Comparison of ENCODE assay signal across 8 cellular contexts in genomic region chr9:125200216-125201047, GRCh38. TPM values are rescaled to one million over a fixed set of nuclear protein-coding genes. Genes with fewer than 3 reads are reported as not detected.
DNase-seq lines count a peak whose midpoint lies in the region; ATAC-seq and TF ChIP-seq lines count a peak whose summit lies in the region.

A gene with protein sequence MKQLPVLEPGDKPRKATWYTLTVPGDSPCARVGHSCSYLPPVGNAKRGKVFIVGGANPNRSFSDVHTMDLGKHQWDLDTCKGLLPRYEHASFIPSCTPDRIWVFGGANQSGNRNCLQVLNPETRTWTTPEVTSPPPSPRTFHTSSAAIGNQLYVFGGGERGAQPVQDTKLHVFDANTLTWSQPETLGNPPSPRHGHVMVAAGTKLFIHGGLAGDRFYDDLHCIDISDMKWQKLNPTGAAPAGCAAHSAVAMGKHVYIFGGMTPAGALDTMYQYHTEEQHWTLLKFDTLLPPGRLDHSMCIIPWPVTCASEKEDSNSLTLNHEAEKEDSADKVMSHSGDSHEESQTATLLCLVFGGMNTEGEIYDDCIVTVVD (plus strand): TSS chr9:125200542. CDS start chr9:125203014, 2,472 bp downstream.

- no peaks in the 10 kb centered on the region for H3K36me3 ChIP-seq in endocrine pancreas (ENCODE audit: control insufficient read depth, insufficient read depth, low read length)

- TF ChIP-seq CTCF in GM20000 (IDR thresholded peaks at IDR 0.05; ENCODE audit: extremely low read depth, missing control alignments) = no peak

- peak within 1 kb of the TSS; percentile 92 for H3K27ac Mint-ChIP-seq in activated CD8-positive, alpha-beta memory T cell treated with anti-CD3 and anti-CD28 coated beads, Interleukin-2, amount 10 ng/mL, durations not matched to agents 7 days and 5 days

- no peaks in the 10 kb centered on the region for H3K9me3 ChIP-seq in endocrine pancreas (ENCODE audit: control insufficient read depth, low read length)

- no peaks in the 10 kb centered on the region for H3K4me1 ChIP-seq in endocrine pancreas (ENCODE audit: control insufficient read depth, insufficient read depth, low read length)

- no peaks in the 10 kb centered on the region for H3K27me3 ChIP-seq in endocrine pancreas (ENCODE audit: control insufficient read depth, insufficient read depth, low read length)

- peak; percentile 92 for DNase-seq in COLO668 (lab: John Stamatoyannopoulos, UW; ENCODE audit: unreplicated experiment)
- DNase-seq in GM20000 (ENCODE audit: low spot score) = peak; percentile 93
- peak; percentile 97 for DNase-seq in HT-29 (ENCODE audit: low spot score)
- DNase-seq in NOMO-1 treated with dmso at 0.1 percent for 144 hours (lab: John Stamatoyannopoulos, UW; ENCODE audit: unreplicated experiment) = peak; percentile 84
- DNase-seq in activated CD8-positive, alpha-beta memory T cell treated with anti-CD3 and anti-CD28 coated beads, Interleukin-2, amount 10 ng/mL, durations not matched to agents 7 days and 5 days = peak; percentile 94
- peak; percentile 96 for DNase-seq in mesenteric fat pad (ENCODE audit: low spot score)
- peak; percentile 77 for DNase-seq in stimulated activated CD8-positive, alpha-beta memory T cell treated with anti-CD3 and anti-CD28 coated beads, Interleukin-15, amount 100 ng/mL, for 24 hours (ENCODE audit: low read depth)

- peak within 1 kb of the TSS; percentile 92 for H3K4me3 Mint-ChIP-seq in activated CD8-positive, alpha-beta memory T cell treated with anti-CD3 and anti-CD28 coated beads, Interleukin-2, amount 10 ng/mL, durations not matched to agents 7 days and 5 days

- peak within 1 kb of the TSS; percentile 54 for H3K4me3 ChIP-seq in endocrine pancreas (ENCODE audit: control insufficient read depth, insufficient read depth, low read length)

- peak within 1 kb of the TSS; percentile 85 for H3K9ac ChIP-seq in endocrine pancreas (ENCODE audit: control insufficient read depth, insufficient read depth, low read length)

- no peaks in the 10 kb centered on the region for H3K9me3 Mint-ChIP-seq in activated CD8-positive, alpha-beta memory T cell treated with anti-CD3 and anti-CD28 coated beads, Interleukin-2, amount 10 ng/mL, durations not matched to agents 7 days and 5 days (ENCODE audit: low read depth)

- peaks cover 13% of the 10 kb centered on the region for H3K4me1 Mint-ChIP-seq in activated CD8-positive, alpha-beta memory T cell treated with anti-CD3 and anti-CD28 coated beads, Interleukin-2, amount 10 ng/mL, durations not matched to agents 7 days and 5 days

- H3K36me3 Mint-ChIP-seq in activated CD8-positive, alpha-beta memory T cell treated with anti-CD3 and anti-CD28 coated beads, Interleukin-2, amount 10 ng/mL, durations not matched to agents 7 days and 5 days = peaks cover 7% of the 10 kb centered on the region

- H3K27me3 Mint-ChIP-seq in activated CD8-positive, alpha-beta memory T cell treated with anti-CD3 and anti-CD28 coated beads, Interleukin-2, amount 10 ng/mL, durations not matched to agents 7 days and 5 days = no peaks in the 10 kb centered on the region

- ATAC-seq in activated CD8-positive, alpha-beta memory T cell treated with anti-CD3 and anti-CD28 coated beads, Interleukin-2, amount 10 ng/mL, durations not matched to agents 7 days and 5 days = peak; percentile 99

- CTCF ChIA-PET in activated CD8-positive, alpha-beta memory T cell treated with anti-CD3 and anti-CD28 coated beads, Interleukin-2, amount 10 ng/mL, durations not matched to agents 7 days and 5 days (lab: Charles Lee) = interaction anchor here (1.2 to 2.0 kb wide), 2 partner anchors 37 to 41 kb away, joined by 3 to 6 read pairs; partner anchors contain the start of gene HSPA5

RNA-seq across cellular contexts. Expression of the gene that starts here (rescaled TPM):
- 26.0 and 29.1 TPM in 2 replicates for total RNA-seq in HT-29 (2014; rRNA removed; shearing (Covaris generic))
- 10 to 100 TPM; 14.3 to 16.9 TPM for total RNA-seq in activated CD8-positive, alpha-beta memory T cell treated with anti-CD3 and anti-CD28 coated beads, Interleukin-2, amount 10 ng/mL, durations not matched to agents 7 days and 5 days
- 19.8 TPM for total RNA-seq in mesenteric fat pad

Comparison
In these comparisons a context has a peak if more than half of its experiments do, and no peak if none do; other contexts are left out.
1. Peak in every context shown above with its lines: DNase-seq, ATAC-seq and H3K4me3 ChIP-seq.